8 cellular contexts compared by ENCODE assay signal in genomic region chr6:151014404-151015150, GRCh38.
DNase-seq lines count a peak whose midpoint lies in the region; ATAC-seq and TF ChIP-seq lines count a peak whose summit lies in the region.

No MANE protein-coding gene starts in this region.

- no peak overlapping the region for H3K27ac ChIP-seq in CD4-positive, CD25-positive, alpha-beta regulatory T cell (ENCODE audit: insufficient read depth, low read length, poor library complexity, severe bottlenecking)
- H3K27ac ChIP-seq in RWPE2 (ENCODE audit: poor library complexity, severe bottlenecking) (no peak overlapping the region), aorta (ENCODE audit: low read depth in 1 of 2, low read length in 2 of 2) (no peak overlapping the region)

- no peaks in the 10 kb centered on the region for H3K9me3 ChIP-seq in CD4-positive, CD25-positive, alpha-beta regulatory T cell (ENCODE audit: control insufficient read depth in 2 of 2, low read length in 2 of 2)
- H3K9me3 ChIP-seq in RWPE2 (ENCODE audit: severe bottlenecking) = no peaks in the 10 kb centered on the region
- H3K9me3 ChIP-seq in aorta (ENCODE audit: control insufficient read depth, low read length) = no peaks in the 10 kb centered on the region

- H3K36me3 ChIP-seq in CD4-positive, CD25-positive, alpha-beta regulatory T cell (ENCODE audit: control insufficient read depth, insufficient read depth, low read length) = no peaks in the 10 kb centered on the region
- H3K36me3 ChIP-seq in RWPE2 (ENCODE audit: low read depth) = peaks cover 55% of the 10 kb centered on the region
- peaks cover 0 to 2% of the 10 kb centered on the region in 2 donors for H3K36me3 ChIP-seq in aorta (ENCODE audit: control insufficient read depth in 1 of 2, insufficient read depth in 2 of 2, low read length in 1 of 2)

- WGBS in aorta, 2 donors = 55 to 57% methylated on average over 6 of the region's 6 CpGs

- H3K4me1 Mint-ChIP-seq in CD4-positive, CD25-positive, alpha-beta regulatory T cell = peaks cover 5 to 10% (median 6%) of the 10 kb centered on the region in 4 donors

- peaks cover 6% of the 10 kb centered on the region for H3K36me3 Mint-ChIP-seq in CD4-positive, CD25-positive, alpha-beta regulatory T cell

- H3K9me3 Mint-ChIP-seq in CD4-positive, CD25-positive, alpha-beta regulatory T cell = no peaks in the 10 kb centered on the region

- intact Hi-C loops in Right ventricle myocardium superior (cut with DNase I) = loop anchor here (5.0 kb wide), 1 partner anchor 122 kb away; no protein-coding TSS in a partner anchor
- intact Hi-C loops in posterior cingulate gyrus (cut with DNase I) = loop anchor here (1.0 kb wide), 1 partner anchor 310 kb away; no protein-coding TSS in a partner anchor
- intact Hi-C loops in aorta (cut with DNase I) = loop anchor here (1.0 to 2.0 kb wide), 2 partner anchors 310 kb away; no protein-coding TSS in a partner anchor

- no peak overlapping the region for H3K4me3 ChIP-seq in CD4-positive, CD25-positive, alpha-beta regulatory T cell (ENCODE audit: low read depth, low read length)
- H3K4me3 ChIP-seq in RWPE2 (ENCODE audit: severe bottlenecking) (no peak overlapping the region), aorta (ENCODE audit: low read length in 2 of 2) (no peak overlapping the region)

- peak overlapping the region in 2 of 4 donors; percentile 47 to 78 for H3K4me3 Mint-ChIP-seq in CD4-positive, CD25-positive, alpha-beta regulatory T cell

- no peaks in the 10 kb centered on the region for H3K27me3 Mint-ChIP-seq in CD4-positive, CD25-positive, alpha-beta regulatory T cell

- TF ChIP-seq CTCF in RWPE2 (IDR thresholded peaks at IDR 0.05; ENCODE audit: poor library complexity, severe bottlenecking) = peak; percentile 98

- H3K27ac Mint-ChIP-seq in CD4-positive, CD25-positive, alpha-beta regulatory T cell = peak overlapping the region in 2 of 3 donors; percentile 70 to 72

- H3K4me1 ChIP-seq in CD4-positive, CD25-positive, alpha-beta regulatory T cell (ENCODE audit: control insufficient read depth, insufficient read depth, low read length, poor library complexity, severe bottlenecking) = no peaks in the 10 kb centered on the region
- no peaks in the 10 kb centered on the region for H3K4me1 ChIP-seq in RWPE2 (ENCODE audit: insufficient read depth, poor library complexity, severe bottlenecking)
- no peaks in the 10 kb centered on the region for H3K4me1 ChIP-seq in aorta (ENCODE audit: control insufficient read depth in 1 of 2, insufficient read depth in 2 of 2, low read length in 2 of 2)

- ATAC-seq in CD4-positive, CD25-positive, alpha-beta regulatory T cell (ENCODE audit: low read depth in 2 of 2) = peak; percentile 77 to 80
- ATAC-seq in GM19438 (IDR thresholded peaks at IDR 0.05; ENCODE audit: low read depth, unreplicated experiment) (peak; percentile 80), RWPE2 (ENCODE audit: low read depth) (peak; percentile 80), Right ventricle myocardium superior (ENCODE audit: poor library complexity) (peak; percentile 81), aorta (ENCODE audit: low FRiP score) (peak; percentile 88)

- peak; percentile 31 to 82 (median 59) for DNase-seq in CD4-positive, CD25-positive, alpha-beta regulatory T cell
- DNase-seq in KG1 (lab: John Stamatoyannopoulos, UW) = peak; percentile 7
- no peak for DNase-seq in RWPE2 (ENCODE audit: low spot score)
- peak; percentile 2 to 29 (median 8) for DNase-seq in activated naive CD4-positive, alpha-beta T cell (lab: John Stamatoyannopoulos, UW)
- peak; percentile 74 for DNase-seq in Right ventricle myocardium superior
- DNase-seq in posterior cingulate gyrus = peak; percentile 55 to 94 (median 70)
- DNase-seq in aorta = peak; percentile 62 to 81

- no peaks in the 10 kb centered on the region for H3K27me3 ChIP-seq in CD4-positive, CD25-positive, alpha-beta regulatory T cell (ENCODE audit: control insufficient read depth, insufficient read depth, low read length)
- H3K27me3 ChIP-seq in RWPE2 (ENCODE audit: insufficient read depth, poor library complexity, severe bottlenecking) (no peaks in the 10 kb centered on the region), aorta (ENCODE audit: control insufficient read depth in 1 of 2, insufficient read depth in 2 of 2, low read length in 1 of 2) (no peaks in the 10 kb centered on the region)
